9 cellular contexts compared by ENCODE assay signal in genomic region chr9:128550226-128550625, GRCh38. TPM values are rescaled to one million over a fixed set of nuclear protein-coding genes. Genes with fewer than 3 reads are reported as not detected.
A peak's percentile ranks its signal among the peaks of the same experiment; 100 is the strongest.
DNase-seq lines count a peak whose midpoint lies in the region; ATAC-seq, FAIRE-seq and TF ChIP-seq lines count a peak whose summit lies in the region.
"Had no signal": no experiment of that assay in that cellular context is flagged by ENCODE, and none has a peak within 500 bp of the region (broad histone marks: within the 10 kb centered on the region; RNA-seq: fewer than 3 reads in every experiment).

No MANE protein-coding gene starts in this region.

- H3K36me3 ChIP-seq in K562 (ENCODE audit: control insufficient read depth, insufficient read depth, low read length): no peaks in the 10 kb centered on the region
- no peaks in the 10 kb centered on the region for H3K36me3 ChIP-seq in testis (ENCODE audit: low read depth, missing control alignments)

- ATAC-seq in activated CD4-positive, alpha-beta T cell treated with anti-CD3 and anti-CD28 coated beads for 36 hours: peak; percentile 40
- no peak for ATAC-seq in K562
- ATAC-seq: body of pancreas had no signal

- H3K4me1 Mint-ChIP-seq in activated CD4-positive, alpha-beta T cell treated with anti-CD3 and anti-CD28 coated beads for 36 hours: peaks cover 26% of the 10 kb centered on the region
- H3K4me1 Mint-ChIP-seq in neural crest cell: peaks cover 17% of the 10 kb centered on the region

- H3K27ac Mint-ChIP-seq in activated CD4-positive, alpha-beta T cell treated with anti-CD3 and anti-CD28 coated beads for 36 hours: peak overlapping the region; percentile 84
- H3K27ac Mint-ChIP-seq in neural crest cell (ENCODE audit: unreplicated experiment): no peak overlapping the region

- H3K9me3 ChIP-seq in K562 (replicated peaks; ENCODE audit: control insufficient read depth, insufficient read depth, low read depth, low read length) (no peaks in the 10 kb centered on the region), testis (no peaks in the 10 kb centered on the region)
- H3K9me3 ChIP-seq: body of pancreas had no signal

- no peaks in the 10 kb centered on the region for H3K27me3 Mint-ChIP-seq in activated CD4-positive, alpha-beta T cell treated with anti-CD3 and anti-CD28 coated beads for 36 hours
- no peaks in the 10 kb centered on the region for H3K27me3 Mint-ChIP-seq in neural crest cell (ENCODE audit: low read depth)

- TF ChIP-seq CTCF in K562 (IDR thresholded peaks at IDR 0.05 in 2 of 3, conservative IDR thresholded peaks at IDR 0.05 in 1 of 3; ENCODE audit: insufficient read depth in 2 of 3, low read depth in 1 of 3, low read length in 3 of 3): no peak
- no peak for TF ChIP-seq CTCF in neural crest cell (conservative IDR thresholded peaks at IDR 0.05)
- TF ChIP-seq CTCF in testis (IDR thresholded peaks at IDR 0.05): no peak

- intact Hi-C loops in activated CD4-positive, alpha-beta T cell treated with anti-CD3 and anti-CD28 coated beads for 36 hours (cut with DNase I, micrococcal nuclease): loop anchor here (1.0 to 5.0 kb wide), 8 partner anchors 37 to 568 kb away; partner anchors contain the start of genes EEIG1 (in 1 of the 2), KYAT1 (in 1 of the 2), LRRC8A (in 1 of the 2) and NAIF1 (in 1 of the 2)
- intact Hi-C loops in K562 (cut with micrococcal nuclease): loop anchor here (5.0 to 10.0 kb wide), 3 partner anchors 48 to 185 kb away; partner anchors contain the start of gene GLE1
- intact Hi-C loops in testis (cut with DNase I; ENCODE audit: low total_unique reads): no loop called here

- in situ Hi-C loops in K562 (cut with MboI): no loop called here

- H2AFZ ChIP-seq in K562 (ENCODE audit: low read depth, low read length): peak overlapping the region; percentile 10; the same call in 1 of the 2 replicates

- H3K4me3 ChIP-seq in K562: no peak overlapping the region
- H3K4me3 ChIP-seq in testis: no peak overlapping the region
- H3K4me3 ChIP-seq: body of pancreas had no signal

- H3K27ac ChIP-seq in K562 (ENCODE audit: extremely low read depth, low read depth, low read length) (no peak overlapping the region), testis (peak overlapping the region; percentile 90 to 98)

- H4K20me1 ChIP-seq in K562 (replicated peaks; ENCODE audit: control insufficient read depth, insufficient read depth, low read length): no peaks in the 10 kb centered on the region; the same call in 1 of the 2 replicates

- DNase-seq in activated CD4-positive, alpha-beta T cell treated with anti-CD3 and anti-CD28 coated beads for 36 hours: peak; percentile 77
- no peak for DNase-seq in activated CD4-positive, alpha-beta T cell treated with anti-CD3 and anti-CD28 coated beads, Interleukin-2, amount 50 U/mL, for 1 hour
- DNase-seq in K562 (ENCODE audit: extremely low read depth in 1 of 4, low spot score in 3 of 4) (no peak), neural crest cell (ENCODE audit: low read depth, low spot score) (no peak), testis (no peak), HK-2 (ENCODE audit: unreplicated experiment) (no peak), glomerular visceral epithelial cell (ENCODE audit: extremely low spot score) (no peak), SIG-M5 (lab: John Stamatoyannopoulos, UW) (no peak)

- H3K9me1 ChIP-seq in K562 (ENCODE audit: control insufficient read depth, insufficient read depth, low read length): no peaks in the 10 kb centered on the region

- H3K4me1 ChIP-seq in K562 (replicated peaks in 1 of 2; ENCODE audit: control insufficient read depth in 2 of 2, insufficient read depth in 2 of 2, low read length in 2 of 2): peaks cover 20% of the 10 kb centered on the region in 2 experiments
- peaks cover 40% of the 10 kb centered on the region for H3K4me1 ChIP-seq in testis

- H3K4me2 ChIP-seq in K562 (ENCODE audit: insufficient read depth, low read length): no peak overlapping the region

- 23% methylated on average over 2 of the region's 2 CpGs for WGBS in K562 (ENCODE audit: insufficient coverage, low coverage, missing lambda C conversion rate)
- WGBS in testis, 2 donors: 27 to 40% methylated on average over 2 of the region's 2 CpGs

- TF ChIP-seq RAD21 in K562 (CRISPR knock-in tag; conservative IDR thresholded peaks at IDR 0.05 in 1 of 2, IDR thresholded peaks at IDR 0.05 in 1 of 2): no peak

- TF ChIP-seq EP300 in K562 (IDR thresholded peaks at IDR 0.05; ENCODE audit: low read length): no peak

- no peak for FAIRE-seq in K562 (lab: Jason Lieb, UNC)

- no TSS peak for BruUV-seq in K562 (replicated peaks; lab: Mats Ljungman, UMichigan)

- H3K79me2 ChIP-seq in K562 (ENCODE audit: control insufficient read depth, insufficient read depth, low read length): no peaks in the 10 kb centered on the region

- no peaks in the 10 kb centered on the region for H3K9me3 Mint-ChIP-seq in activated CD4-positive, alpha-beta T cell treated with anti-CD3 and anti-CD28 coated beads for 36 hours (ENCODE audit: low read depth)
- no peaks in the 10 kb centered on the region for H3K9me3 Mint-ChIP-seq in neural crest cell

- CTCF ChIA-PET in activated CD4-positive, alpha-beta T cell treated with anti-CD3 and anti-CD28 coated beads for 36 hours (lab: Charles Lee): interaction anchor here (0.6 to 2.6 kb wide), 9 partner anchors 9 to 255 kb away, joined by 3 to 8 read pairs (median 3); no protein-coding TSS in a partner anchor
- CTCF ChIA-PET in K562 (lab: Yijun Ruan, JAX; ENCODE audit: low intra/inter-chr PET ratio): no interaction called here

- H3K36me3 Mint-ChIP-seq in activated CD4-positive, alpha-beta T cell treated with anti-CD3 and anti-CD28 coated beads for 36 hours (ENCODE audit: low read depth): no peaks in the 10 kb centered on the region
- no peaks in the 10 kb centered on the region for H3K36me3 Mint-ChIP-seq in neural crest cell (ENCODE audit: low read depth)

- TF ChIP-seq POLR2A in K562 (conservative IDR thresholded peaks at IDR 0.05) (no peak), testis (IDR thresholded peaks at IDR 0.05) (no peak)

- H3K9ac ChIP-seq in K562 (ENCODE audit: insufficient read depth in 1 of 2, low read depth in 2 of 2, low read length in 2 of 2): no peak overlapping the region

- POLR2A ChIA-PET in activated CD4-positive, alpha-beta T cell treated with anti-CD3 and anti-CD28 coated beads for 36 hours (lab: Charles Lee): interaction anchor here (0.6 to 1.7 kb wide), 8 partner anchors 8 to 478 kb away, joined by 3 to 6 read pairs (median 3); partner anchors contain the start of genes GLE1, SH3GLB2 and URM1
- POLR2A ChIA-PET in K562 (lab: Yijun Ruan, JAX): interaction anchor here (0.6 to 3.6 kb wide), 5 partner anchors 10 to 73 kb away, joined by 3 to 27 read pairs (median 5); no protein-coding TSS in a partner anchor

- H3K4me3 Mint-ChIP-seq in activated CD4-positive, alpha-beta T cell treated with anti-CD3 and anti-CD28 coated beads for 36 hours: no peak overlapping the region
- H3K4me3 Mint-ChIP-seq in neural crest cell: peak overlapping the region; percentile 95

- H3K27me3 ChIP-seq in K562 (ENCODE audit: control insufficient read depth in 2 of 2, insufficient read depth in 2 of 2, low read length in 2 of 2): peaks cover 3 to 4% of the 10 kb centered on the region in 2 experiments; a peak in 1 of 5 replicates
- H3K27me3 ChIP-seq in testis: no peaks in the 10 kb centered on the region
- H3K27me3 ChIP-seq: body of pancreas had no signal

RNA-seq across cellular contexts. Expression of gene SPTAN1, which starts 2.2 kb away (rescaled TPM):
- total RNA-seq in activated CD4-positive, alpha-beta T cell treated with anti-CD3 and anti-CD28 coated beads for 36 hours: 100 to 1,000 TPM; 192 to 269 TPM
- total RNA-seq in K562 (2011; cell fraction: chromatin; rRNA removed; ENCODE audit: low replicate concordance): 83.7 and 109 TPM in 2 replicates
- 46.7 and 52.4 TPM in 2 replicates for total RNA-seq in K562 (2011; cell fraction: nucleolus; rRNA removed)
- 52.9 and 60.3 TPM in 2 replicates for total RNA-seq in K562 (2011; cell fraction: nucleoplasm; rRNA removed)
- total RNA-seq in K562 (2014; rRNA removed) (7.0 and 10.8 TPM in 2 replicates), K562 (2014; rRNA removed; fragmentation: Illumina TruSeq; extraction: Trizol) (4.5 and 4.7 TPM in 2 replicates), K562 (2015; rRNA removed; fragmentation: Illumina TruSeq; extraction: Trizol) (10.4 and 11.5 TPM in 2 replicates), K562 (2021) (13.5 and 13.7 TPM in 2 replicates), neural crest cell (280 and 289 TPM in 2 replicates), testis (100 to 1,000 TPM; 653 to 665 TPM)
- polyA plus RNA-seq in K562 (2011; rRNA removed) (8.3 and 16.5 TPM in 2 replicates), K562 (2014; fragmentation: Illumina TruSeq; extraction: Trizol) (6.8 and 8.5 TPM in 2 replicates), K562 (2014; fragmentation: Nextera tagmentation; extraction: Ambion mirVana) (1 to 10 TPM; 1.5 to 2.1 TPM), K562 (2014; rRNA removed) (5.0 and 6.0 TPM in 2 replicates), testis (ENCODE audit: insufficient read depth, low read depth, low replicate concordance) (299 TPM)
- polyA plus RNA-seq in K562 (2011; cell fraction: cytosol; rRNA removed): 10.2 and 13.4 TPM in 2 replicates
- polyA plus RNA-seq in K562 (2011; cell fraction: nucleus; rRNA removed): 65.4 and 117 TPM in 2 replicates
- polyA plus RNA-seq in K562 (2012): 20.3 and 34.9 TPM in 2 replicates
- polyA minus RNA-seq in K562 (2011; rRNA and poly(A)+ RNA removed): 25.3 and 27.0 TPM in 2 replicates
- polyA minus RNA-seq in K562 (2011; cell fraction: cytosol; rRNA and poly(A)+ RNA removed): 14.7 and 15.7 TPM in 2 replicates
- 25.7 and 72.6 TPM in 2 replicates for polyA minus RNA-seq in K562 (2011; cell fraction: nucleus; rRNA and poly(A)+ RNA removed)

RNA-seq across cellular contexts. Expression of gene GLE1, which starts 45.7 kb away (rescaled TPM):
- total RNA-seq in activated CD4-positive, alpha-beta T cell treated with anti-CD3 and anti-CD28 coated beads for 36 hours: 10 to 100 TPM; 52.5 to 54.4 TPM
- total RNA-seq in K562 (2011; cell fraction: chromatin; rRNA removed; ENCODE audit: low replicate concordance): 19.8 and 21.8 TPM in 2 replicates
- 15.5 and 15.8 TPM in 2 replicates for total RNA-seq in K562 (2011; cell fraction: nucleolus; rRNA removed)
- 16.0 and 16.3 TPM in 2 replicates for total RNA-seq in K562 (2011; cell fraction: nucleoplasm; rRNA removed)
- total RNA-seq in K562 (2014; rRNA removed) (37.6 and 39.2 TPM in 2 replicates), K562 (2014; rRNA removed; fragmentation: Illumina TruSeq; extraction: Trizol) (37.7 and 40.7 TPM in 2 replicates), K562 (2015; rRNA removed; fragmentation: Illumina TruSeq; extraction: Trizol) (37.6 and 42.7 TPM in 2 replicates), K562 (2021) (35.0 and 37.1 TPM in 2 replicates), neural crest cell (25.8 and 28.0 TPM in 2 replicates), testis (10 to 100 TPM; 44.7 to 59.7 TPM)
- polyA plus RNA-seq in K562 (2011; rRNA removed) (39.1 and 44.8 TPM in 2 replicates), K562 (2014; fragmentation: Illumina TruSeq; extraction: Trizol) (38.5 and 41.8 TPM in 2 replicates), K562 (2014; fragmentation: Nextera tagmentation; extraction: Ambion mirVana) (10 to 100 TPM; 15.9 to 19.8 TPM), K562 (2014; rRNA removed) (28.8 and 32.5 TPM in 2 replicates), testis (ENCODE audit: insufficient read depth, low read depth, low replicate concordance) (82.3 TPM)
- 27.8 and 35.1 TPM in 2 replicates for polyA plus RNA-seq in K562 (2011; cell fraction: cytosol; rRNA removed)
- polyA plus RNA-seq in K562 (2011; cell fraction: nucleus; rRNA removed): 18.9 and 23.2 TPM in 2 replicates
- polyA plus RNA-seq in K562 (2012): 28.6 and 41.1 TPM in 2 replicates
- 64.0 and 69.3 TPM in 2 replicates for polyA minus RNA-seq in K562 (2011; rRNA and poly(A)+ RNA removed)
- polyA minus RNA-seq in K562 (2011; cell fraction: cytosol; rRNA and poly(A)+ RNA removed): 29.9 and 37.6 TPM in 2 replicates
- polyA minus RNA-seq in K562 (2011; cell fraction: nucleus; rRNA and poly(A)+ RNA removed): 6.7 and 13.0 TPM in 2 replicates
